Comparison of ENCODE assay signal across 8 cellular contexts in genomic region chr5:137320056-137321045, GRCh38.
DNase-seq lines count a peak whose midpoint lies in the region; ATAC-seq and TF ChIP-seq lines count a peak whose summit lies in the region.

No MANE protein-coding gene starts in this region.

- H3K27me3 ChIP-seq in DOHH2 (ENCODE audit: control insufficient read depth, low read length) (peaks cover 29% of the 10 kb centered on the region), gastrocnemius medialis (no peaks in the 10 kb centered on the region)

- H3K4me3 Mint-ChIP-seq in activated CD8-positive, alpha-beta T cell treated with anti-CD3 and anti-CD28 coated beads, Interleukin-2, amount 10 ng/mL, durations not matched to agents 7 days and 5 days, result no peak overlapping the region

- H3K4me1 ChIP-seq in DOHH2 (ENCODE audit: control insufficient read depth, low read length), result no peaks in the 10 kb centered on the region
- no peaks in the 10 kb centered on the region for H3K4me1 ChIP-seq in HEK293 (ENCODE audit: control insufficient read depth, insufficient read depth, low read length)
- peaks cover 9 to 20% of the 10 kb centered on the region in 2 donors for H3K4me1 ChIP-seq in gastrocnemius medialis

- H3K36me3 ChIP-seq in DOHH2 (ENCODE audit: control insufficient read depth, low read length) (no peaks in the 10 kb centered on the region), HEK293 (ENCODE audit: control insufficient read depth in 2 of 2, insufficient read depth in 1 of 2, low read length in 2 of 2) (no peaks in the 10 kb centered on the region), gastrocnemius medialis (no peaks in the 10 kb centered on the region)

- no peak for TF ChIP-seq POLR2A in gastrocnemius medialis (IDR thresholded peaks at IDR 0.05)

- ATAC-seq in activated CD8-positive, alpha-beta T cell treated with anti-CD3 and anti-CD28 coated beads, Interleukin-2, amount 10 ng/mL, durations not matched to agents 7 days and 5 days, result no peak
- ATAC-seq in left cardiac atrium (peak; percentile 17 to 31), gastrocnemius medialis (peak in 1 of 2 donors; percentile 20), GM21528 (IDR thresholded peaks at IDR 0.05; ENCODE audit: low FRiP score, unreplicated experiment) (no peak)

- H4K20me1 ChIP-seq in DOHH2 (ENCODE audit: control insufficient read depth, insufficient read depth, low read depth, low read length), result no peaks in the 10 kb centered on the region

- no peaks in the 10 kb centered on the region for H3K9me3 ChIP-seq in DOHH2 (ENCODE audit: control insufficient read depth, insufficient read depth, low read length)
- no peaks in the 10 kb centered on the region for H3K9me3 ChIP-seq in HEK293 (ENCODE audit: control insufficient read depth, insufficient read depth, low read depth, low read length)
- no peaks in the 10 kb centered on the region for H3K9me3 ChIP-seq in gastrocnemius medialis

- no peaks in the 10 kb centered on the region for H3K9me2 ChIP-seq in DOHH2 (replicated peaks; ENCODE audit: control insufficient read depth, low read length)

- no peaks in the 10 kb centered on the region for H3K9me3 Mint-ChIP-seq in activated CD8-positive, alpha-beta T cell treated with anti-CD3 and anti-CD28 coated beads, Interleukin-2, amount 10 ng/mL, durations not matched to agents 7 days and 5 days (ENCODE audit: insufficient read depth)

- H3K27ac ChIP-seq in DOHH2 (ENCODE audit: low read depth, low read length) (no peak overlapping the region), HEK293 (ENCODE audit: extremely low read depth, low read depth, low read length) (no peak overlapping the region), gastrocnemius medialis (no peak overlapping the region)

- intact Hi-C loops in left cardiac atrium (cut with DNase I), result loop anchor here (5.0 to 10.0 kb wide), 2 partner anchors 177 to 284 kb away; partner anchors contain the start of gene SPOCK1 (in 2 of the 2)
- intact Hi-C loops in gastrocnemius medialis (cut with DNase I; ENCODE audit: low total_unique reads), result loop anchor here (1.0 kb wide), 1 partner anchor 178 kb away; no protein-coding TSS in a partner anchor

- no peaks in the 10 kb centered on the region for H3K79me2 ChIP-seq in DOHH2 (ENCODE audit: control insufficient read depth, low read length)

- DNase-seq in NCI-H226 (peak; percentile 37), left cardiac atrium (no peak), gastrocnemius medialis (peak; percentile 16 to 32)
- DNase-seq in activated CD8-positive, alpha-beta T cell treated with anti-CD3 and anti-CD28 coated beads, Interleukin-2, amount 10 ng/mL, durations not matched to agents 7 days and 5 days, result peak; percentile 41
- no peak for DNase-seq in activated effector memory CD4-positive, alpha-beta T cell treated with Interleukin-2 at 50 U/mL for 16 hours

- no peaks in the 10 kb centered on the region for H3K4me1 Mint-ChIP-seq in activated CD8-positive, alpha-beta T cell treated with anti-CD3 and anti-CD28 coated beads, Interleukin-2, amount 10 ng/mL, durations not matched to agents 7 days and 5 days (ENCODE audit: low read depth)

- CTCF ChIA-PET in HEK293 (lab: Yijun Ruan, JAX), result interaction anchor here (0.5 to 3.5 kb wide), 66 partner anchors 10 to 1270 kb away, joined by 3 to 55 read pairs (median 4); partner anchors contain the start of genes KLHL3 and SPOCK1
- CTCF ChIA-PET in activated CD8-positive, alpha-beta T cell treated with anti-CD3 and anti-CD28 coated beads, Interleukin-2, amount 10 ng/mL, durations not matched to agents 7 days and 5 days (lab: Charles Lee), result interaction anchor here (0.6 to 2.7 kb wide), 29 partner anchors 8 to 431 kb away, joined by 3 to 35 read pairs (median 4); partner anchors contain the start of gene SPOCK1

- H3K27me3 Mint-ChIP-seq in activated CD8-positive, alpha-beta T cell treated with anti-CD3 and anti-CD28 coated beads, Interleukin-2, amount 10 ng/mL, durations not matched to agents 7 days and 5 days (ENCODE audit: low read depth), result peaks cover 6% of the 10 kb centered on the region

- H3K4me2 ChIP-seq in DOHH2 (ENCODE audit: low read length), result no peak overlapping the region

- POLR2A ChIA-PET in HEK293 (lab: Yijun Ruan, JAX), result no interaction called here
- POLR2A ChIA-PET in activated CD8-positive, alpha-beta T cell treated with anti-CD3 and anti-CD28 coated beads, Interleukin-2, amount 10 ng/mL, durations not matched to agents 7 days and 5 days (lab: Charles Lee), result no interaction called here

- H3K36me3 Mint-ChIP-seq in activated CD8-positive, alpha-beta T cell treated with anti-CD3 and anti-CD28 coated beads, Interleukin-2, amount 10 ng/mL, durations not matched to agents 7 days and 5 days (ENCODE audit: low read depth), result no peaks in the 10 kb centered on the region

- no peaks in the 10 kb centered on the region for H3F3A ChIP-seq in DOHH2 (ENCODE audit: control insufficient read depth, insufficient read depth)

- H3K27ac Mint-ChIP-seq in activated CD8-positive, alpha-beta T cell treated with anti-CD3 and anti-CD28 coated beads, Interleukin-2, amount 10 ng/mL, durations not matched to agents 7 days and 5 days, result no peak overlapping the region

- TF ChIP-seq CTCF in DOHH2 (IDR thresholded peaks at IDR 0.05; ENCODE audit: low read depth, low read length, poor library complexity, severe bottlenecking) (peak; percentile 71), HEK293 (tag by site-specific recombination; IDR thresholded peaks at IDR 0.05) (no peak), gastrocnemius medialis (IDR thresholded peaks at IDR 0.05 in 4 of 5, conservative IDR thresholded peaks at IDR 0.05 in 1 of 5) (peak; percentile 67 to 87 (median 84))

- in situ Hi-C loops in gastrocnemius medialis (cut with MboI; ENCODE audit: low sequenced_read_pairs in 4 of 4), result loop anchor here in 2 of 4 donors (5.0 to 10.0 kb wide), 2 partner anchors 182 to 516 kb away; no protein-coding TSS in a partner anchor

- no peak overlapping the region for H3K4me3 ChIP-seq in DOHH2 (ENCODE audit: low read length)
- H3K4me3 ChIP-seq in HEK293 (ENCODE audit: low read depth, low read length), result no peak overlapping the region
- H3K4me3 ChIP-seq in gastrocnemius medialis, result no peak overlapping the region

TF ChIP-seq in HEK293, 187 proteins besides CTCF, POLR2A, EP300 and RAD21:
- TF ChIP-seq ZNF837 (tag by site-specific recombination; IDR thresholded peaks at IDR 0.05), result no peak
- no peak for TF ChIP-seq ZNF426 (tag by site-specific recombination; IDR thresholded peaks at IDR 0.05)
- peak; percentile 48 for TF ChIP-seq ZNF654 (tag by site-specific recombination; IDR thresholded peaks at IDR 0.05; ENCODE audit: low read depth)
- no peak for TF ChIP-seq GFI1B (tag by site-specific recombination; IDR thresholded peaks at IDR 0.05)

Comparison
In these comparisons a context has a peak if more than half of its experiments do, and no peak if none do; other contexts are left out.
1. DNase-seq: peak in NCI-H226 (single experiment), activated CD8-positive, alpha-beta T cell treated with anti-CD3 and anti-CD28 coated beads, Interleukin-2, amount 10 ng/mL, durations not matched to agents 7 days and 5 days (single experiment) and gastrocnemius medialis (2 of 2); none in left cardiac atrium (single experiment) and activated effector memory CD4-positive, alpha-beta T cell treated with Interleukin-2 at 50 U/mL for 16 hours (single experiment).
2. ATAC-seq: peak in left cardiac atrium (2 of 2); none in activated CD8-positive, alpha-beta T cell treated with anti-CD3 and anti-CD28 coated beads, Interleukin-2, amount 10 ng/mL, durations not matched to agents 7 days and 5 days (single experiment) and GM21528 (single experiment).